ENCODE assay signal across 30 cellular contexts in genomic region chr2:167253025-167253424, GRCh38. TPM values are rescaled to one million over a fixed set of nuclear protein-coding genes. Genes with fewer than 3 reads are reported as not detected.
DNase-seq lines count a peak whose midpoint lies in the region; ATAC-seq, FAIRE-seq and TF ChIP-seq lines count a peak whose summit lies in the region.
"Had no signal": no experiment of that assay in that cellular context is flagged by ENCODE, and none has a peak within 500 bp of the region (broad histone marks: within the 10 kb centered on the region; RNA-seq: fewer than 3 reads in every experiment).

No MANE protein-coding gene starts in this region.

- no peaks in the 10 kb centered on the region for H3K27me3 ChIP-seq in PC-3 (ENCODE audit: low read length)
- no peaks in the 10 kb centered on the region for H3K27me3 ChIP-seq in endothelial cell of umbilical vein (ENCODE audit: control insufficient read depth in 2 of 2, insufficient read depth in 2 of 2, low read length in 2 of 2)
- H3K27me3 ChIP-seq in mesenchymal stem cell (ENCODE audit: control insufficient read depth in 1 of 2, insufficient read depth in 1 of 2, low read length in 2 of 2): no peaks in the 10 kb centered on the region
- H3K27me3 ChIP-seq in PC-9 (ENCODE audit: insufficient read depth, low read depth): no peaks in the 10 kb centered on the region
- H3K27me3 ChIP-seq: esophagus muscularis mucosa, gastroesophageal sphincter, pancreas had no signal

- TF ChIP-seq CTCF in Calu3 (IDR thresholded peaks at IDR 0.05; ENCODE audit: unreplicated experiment) (no peak), PC-3 (conservative IDR thresholded peaks at IDR 0.05; ENCODE audit: low read depth, low read length) (no peak), endothelial cell of umbilical vein (IDR thresholded peaks at IDR 0.05; ENCODE audit: extremely low read depth in 1 of 2, insufficient read depth in 1 of 2, low read depth in 1 of 2, low read length in 2 of 2) (no peak), mesothelial cell of epicardium (IDR thresholded peaks at IDR 0.05; ENCODE audit: unreplicated experiment) (no peak), PC-9 (conservative IDR thresholded peaks at IDR 0.05) (no peak)

- H3K14ac ChIP-seq in mesenchymal stem cell (ENCODE audit: low read length in 2 of 2): no peak overlapping the region

- no peak for FAIRE-seq in endothelial cell of umbilical vein (lab: Jason Lieb, UNC)
- FAIRE-seq: pancreas had no signal

- H3K4me2 ChIP-seq in PC-3 (ENCODE audit: low read length) (peak overlapping the region; percentile 70), endothelial cell of umbilical vein (ENCODE audit: insufficient read depth, low read length) (no peak overlapping the region), mesenchymal stem cell (ENCODE audit: low read length, poor library complexity, severe bottlenecking) (no peak overlapping the region), PC-9 (no peak overlapping the region)

- no peak overlapping the region for H2BK120ac ChIP-seq in mesenchymal stem cell (ENCODE audit: low read depth, low read length)

- no peak overlapping the region for H2AK5ac ChIP-seq in mesenchymal stem cell (ENCODE audit: low read length, severe bottlenecking)

- H3K27me3 Mint-ChIP-seq in Calu3 (ENCODE audit: unreplicated experiment): no peaks in the 10 kb centered on the region
- peaks cover 10% of the 10 kb centered on the region for H3K27me3 Mint-ChIP-seq in mesothelial cell of epicardium (ENCODE audit: low read depth)
- H3K27me3 Mint-ChIP-seq: naive thymus-derived CD4-positive, alpha-beta T cell; type B pancreatic cell had no signal

- H3K18ac ChIP-seq in mesenchymal stem cell (ENCODE audit: low read depth in 1 of 2, low read length in 2 of 2): no peak overlapping the region

- H3K9ac ChIP-seq in PC-3 (ENCODE audit: low read length): no peak overlapping the region
- H3K9ac ChIP-seq in endothelial cell of umbilical vein (replicated peaks; ENCODE audit: extremely low read depth, insufficient read depth, low read length): no peak overlapping the region
- no peak overlapping the region for H3K9ac ChIP-seq in mesenchymal stem cell (ENCODE audit: low read length)

- no peak overlapping the region for H3K4ac ChIP-seq in mesenchymal stem cell (ENCODE audit: low read depth in 1 of 2, low read length in 2 of 2)

- H4K20me1 ChIP-seq in PC-3 (ENCODE audit: low read length) (no peaks in the 10 kb centered on the region), endothelial cell of umbilical vein (replicated peaks; ENCODE audit: control insufficient read depth, extremely low read depth, insufficient read depth, low read length) (no peaks in the 10 kb centered on the region), PC-9 (ENCODE audit: insufficient read depth) (no peaks in the 10 kb centered on the region)

- H3F3A ChIP-seq in PC-3 (ENCODE audit: low read length, unreplicated experiment): no peaks in the 10 kb centered on the region
- no peaks in the 10 kb centered on the region for H3F3A ChIP-seq in PC-9 (ENCODE audit: insufficient read depth, low read depth)

- dilution Hi-C loops in endothelial cell of umbilical vein (cut with MboI; ENCODE audit: extremely low pct_ligation_motif_present, low sequenced_read_pairs): no loop called here

- H3K36me3 ChIP-seq in PC-3 (ENCODE audit: low read depth, low read length): no peaks in the 10 kb centered on the region
- H3K36me3 ChIP-seq in endothelial cell of umbilical vein (ENCODE audit: control insufficient read depth in 2 of 2, extremely low read depth in 1 of 2, insufficient read depth in 2 of 2, low read length in 2 of 2): no peaks in the 10 kb centered on the region
- H3K36me3 ChIP-seq in mesenchymal stem cell (ENCODE audit: control insufficient read depth in 1 of 2, insufficient read depth in 2 of 2, low read depth in 1 of 2, low read length in 2 of 2): no peaks in the 10 kb centered on the region
- H3K36me3 ChIP-seq in PC-9 (ENCODE audit: low read depth): no peaks in the 10 kb centered on the region
- H3K36me3 ChIP-seq: gastroesophageal sphincter, pancreas had no signal

- H3K4me3 ChIP-seq in PC-3 (ENCODE audit: low read length): no peak overlapping the region
- no peak overlapping the region for H3K4me3 ChIP-seq in endothelial cell of umbilical vein (replicated peaks in 1 of 3; ENCODE audit: insufficient read depth in 1 of 3, low read depth in 1 of 3, low read length in 3 of 3)
- no peak overlapping the region for H3K4me3 ChIP-seq in mesenchymal stem cell (ENCODE audit: insufficient read depth in 1 of 2, low read depth in 1 of 2, low read length in 2 of 2)
- no peak overlapping the region for H3K4me3 ChIP-seq in PC-9
- H3K4me3 ChIP-seq: esophagus muscularis mucosa, gastroesophageal sphincter, pancreas had no signal

- H3K27ac ChIP-seq in PC-3 (ENCODE audit: low read length) (peak overlapping the region; percentile 59), endothelial cell of umbilical vein (ENCODE audit: insufficient read depth, low read depth, low read length) (no peak overlapping the region), mesenchymal stem cell (ENCODE audit: low read length, poor library complexity, severe bottlenecking) (peak overlapping the region; percentile 69), PC-9 (no peak overlapping the region)
- H3K27ac ChIP-seq: C4-2B, esophagus muscularis mucosa, gastroesophageal sphincter, pancreas had no signal

- no peaks in the 10 kb centered on the region for H3K9me3 ChIP-seq in PC-3 (ENCODE audit: low read length)
- no peaks in the 10 kb centered on the region for H3K9me3 ChIP-seq in endothelial cell of umbilical vein (replicated peaks; ENCODE audit: control insufficient read depth, insufficient read depth, low read length)
- no peaks in the 10 kb centered on the region for H3K9me3 ChIP-seq in mesenchymal stem cell (ENCODE audit: control insufficient read depth, low read length)
- H3K9me3 ChIP-seq in PC-9 (ENCODE audit: insufficient read depth, low read depth): no peaks in the 10 kb centered on the region
- H3K9me3 ChIP-seq: esophagus muscularis mucosa, gastroesophageal sphincter, pancreas had no signal

- no peak overlapping the region for H4K91ac ChIP-seq in mesenchymal stem cell (ENCODE audit: low read length)

- H3K27ac Mint-ChIP-seq in Calu3 (ENCODE audit: unreplicated experiment) (no peak overlapping the region), mesothelial cell of epicardium (no peak overlapping the region)
- H3K27ac Mint-ChIP-seq: activated naive CD4-positive, alpha-beta T cell treated with anti-CD3 and anti-CD28 coated beads for 36 hours; naive thymus-derived CD4-positive, alpha-beta T cell; type B pancreatic cell had no signal

- DNase-seq in Calu3 (peak; percentile 2), PC-3 (peak; percentile 94), endothelial cell of umbilical vein (ENCODE audit: low read depth, low spot score) (peak; percentile 1), mesenchymal stem cell (peak; percentile 11), mesothelial cell of epicardium (ENCODE audit: low spot score in 2 of 2, unreplicated experiment in 2 of 2) (no peak), PC-9 (no peak)
- DNase-seq: activated CD4-positive, alpha-beta T cell treated with anti-CD3 and anti-CD28 coated beads for 1 hour; activated naive CD4-positive, alpha-beta T cell treated with anti-CD3 and anti-CD28 coated beads for 36 hours; activated T-cell treated with anti-CD3 and anti-CD28 coated beads, Interleukin-2, amount 50 U/mL, for 4 hours; amygdala; cerebellar nuclear complex; DMS 273 treated with DMSO at 0.1 percent for 48 hours; GF-D8; KG1; naive thymus-derived CD4-positive, alpha-beta T cell; NCI-H1930; NCI-H226; NCI-H82; OCI-M1; pancreas; SIG-M5; stimulated activated CD4-positive, alpha-beta T cell treated with anti-CD3 and anti-CD28 coated beads, Interleukin-15, amount 100 ng/mL, for 24 hours had no signal

- no peak overlapping the region for H3K4me3 Mint-ChIP-seq in Calu3 (ENCODE audit: low read depth, unreplicated experiment)
- no peak overlapping the region for H3K4me3 Mint-ChIP-seq in mesothelial cell of epicardium
- H3K4me3 Mint-ChIP-seq: activated naive CD4-positive, alpha-beta T cell treated with anti-CD3 and anti-CD28 coated beads for 36 hours; activated T-cell treated with anti-CD3 and anti-CD28 coated beads, Interleukin-2, amount 50 U/mL, for 4 hours; naive thymus-derived CD4-positive, alpha-beta T cell; type B pancreatic cell had no signal

- H2BK5ac ChIP-seq in mesenchymal stem cell (ENCODE audit: low read depth, low read length, poor library complexity, severe bottlenecking): no peak overlapping the region

- H3K9me3 Mint-ChIP-seq in Calu3 (ENCODE audit: low read depth, unreplicated experiment) (peaks cover 4% of the 10 kb centered on the region), mesothelial cell of epicardium (peaks cover 7% of the 10 kb centered on the region)
- H3K9me3 Mint-ChIP-seq: activated naive CD4-positive, alpha-beta T cell treated with anti-CD3 and anti-CD28 coated beads for 36 hours had no signal

- H2AFZ ChIP-seq in PC-3 (ENCODE audit: low read length): no peak overlapping the region
- H2AFZ ChIP-seq in endothelial cell of umbilical vein (ENCODE audit: low read depth, low read length): no peak overlapping the region
- no peak overlapping the region for H2AFZ ChIP-seq in mesenchymal stem cell (ENCODE audit: low read depth, low read length)
- H2AFZ ChIP-seq in PC-9: no peak overlapping the region

- WGBS in mesenchymal stem cell: 100% methylated on average over 1 of the region's 2 CpGs

- H3K4me1 Mint-ChIP-seq in Calu3 (ENCODE audit: low read depth, unreplicated experiment) (peaks cover 7% of the 10 kb centered on the region), mesothelial cell of epicardium (no peaks in the 10 kb centered on the region)
- H3K4me1 Mint-ChIP-seq: naive thymus-derived CD4-positive, alpha-beta T cell had no signal

- no peaks in the 10 kb centered on the region for H3K79me2 ChIP-seq in PC-3 (ENCODE audit: low read length)
- no peaks in the 10 kb centered on the region for H3K79me2 ChIP-seq in endothelial cell of umbilical vein (ENCODE audit: control insufficient read depth, insufficient read depth, low read length)
- no peaks in the 10 kb centered on the region for H3K79me2 ChIP-seq in PC-9 (ENCODE audit: low read depth)

- no peak overlapping the region for H4K8ac ChIP-seq in mesenchymal stem cell (ENCODE audit: low read length)

- H3K9me1 ChIP-seq in endothelial cell of umbilical vein (replicated peaks; ENCODE audit: control insufficient read depth, extremely low read depth, insufficient read depth, low read length): no peaks in the 10 kb centered on the region

- H3K23ac ChIP-seq in mesenchymal stem cell (ENCODE audit: low read length in 2 of 2): no peak overlapping the region

- H2BK12ac ChIP-seq in mesenchymal stem cell (ENCODE audit: low read length in 2 of 2): no peak overlapping the region

- no peak for TF ChIP-seq POLR2A in endothelial cell of umbilical vein (IDR thresholded peaks at IDR 0.05; ENCODE audit: low read depth, low read length)

- BruUV-seq in Calu3 (replicated peaks; lab: Mats Ljungman, UMichigan) (no TSS peak), PC-3 (replicated peaks; lab: Mats Ljungman, UMichigan) (no TSS peak), endothelial cell of umbilical vein (replicated peaks; lab: Mats Ljungman, UMichigan) (no TSS peak), PC-9 (replicated peaks; lab: Mats Ljungman, UMichigan) (no TSS peak)

- peaks cover 25% of the 10 kb centered on the region for H3K4me1 ChIP-seq in PC-3 (ENCODE audit: insufficient read depth, low read length)
- no peaks in the 10 kb centered on the region for H3K4me1 ChIP-seq in endothelial cell of umbilical vein (ENCODE audit: control insufficient read depth, extremely low read depth, insufficient read depth, low read length)
- no peaks in the 10 kb centered on the region for H3K4me1 ChIP-seq in mesenchymal stem cell (ENCODE audit: control insufficient read depth, insufficient read depth, low read depth, low read length)
- H3K4me1 ChIP-seq in PC-9 (replicated peaks; ENCODE audit: insufficient read depth): no peaks in the 10 kb centered on the region
- H3K4me1 ChIP-seq: esophagus muscularis mucosa, gastroesophageal sphincter, pancreas had no signal

- peak; percentile 99 for ATAC-seq in PC-3
- no peak for ATAC-seq in HG02884 (IDR thresholded peaks at IDR 0.05; ENCODE audit: unreplicated experiment)
- ATAC-seq in GM21825 (IDR thresholded peaks at IDR 0.05; ENCODE audit: unreplicated experiment): no peak
- ATAC-seq: activated T-cell treated with anti-CD3 and anti-CD28 coated beads, Interleukin-2, amount 50 U/mL, for 4 hours; gastroesophageal sphincter; naive thymus-derived CD4-positive, alpha-beta T cell; sciatic nerve had no signal

- H3K36me3 Mint-ChIP-seq in Calu3 (ENCODE audit: insufficient read depth, unreplicated experiment) (no peaks in the 10 kb centered on the region), mesothelial cell of epicardium (no peaks in the 10 kb centered on the region)
- H3K36me3 Mint-ChIP-seq: naive thymus-derived CD4-positive, alpha-beta T cell; type B pancreatic cell had no signal

- intact Hi-C loops in Calu3 (cut with micrococcal nuclease; ENCODE audit: unreplicated experiment) (no loop called here), PC-3 (cut with micrococcal nuclease) (loop anchor here (1.0 kb wide), 1 partner anchor 119 kb away; no protein-coding TSS in a partner anchor), endothelial cell of umbilical vein (cut with micrococcal nuclease) (no loop called here), PC-9 (cut with micrococcal nuclease; ENCODE audit: unreplicated experiment) (no loop called here)

- no peaks in the 10 kb centered on the region for H3K9me2 ChIP-seq in PC-3 (replicated peaks; ENCODE audit: low read length)
- H3K9me2 ChIP-seq in PC-9 (ENCODE audit: insufficient read depth): no peaks in the 10 kb centered on the region

- H2BK15ac ChIP-seq in mesenchymal stem cell (ENCODE audit: low read depth, poor library complexity, severe bottlenecking): no peak overlapping the region

- CTCF ChIA-PET in Calu3 (lab: Charles Lee) (interaction anchor here (0.6 to 0.9 kb wide), 2 partner anchors 11 to 713 kb away, joined by 3 to 4 read pairs; no protein-coding TSS in a partner anchor), PC-3 (lab: Charles Lee) (interaction anchor here (0.5 kb wide), 1 partner anchor 940 kb away, joined by 4 read pairs; no protein-coding TSS in a partner anchor), endothelial cell of umbilical vein (lab: Charles Lee) (interaction anchor here (1.5 kb wide), 1 partner anchor 11 kb away, joined by 5 read pairs; no protein-coding TSS in a partner anchor), PC-9 (lab: Charles Lee) (no interaction called here)

- POLR2A ChIA-PET in PC-3 (lab: Charles Lee; ENCODE audit: unreplicated experiment): interaction anchor here (0.5 kb wide), 1 partner anchor 1444 kb away, joined by 7 read pairs; no protein-coding TSS in a partner anchor
- POLR2A ChIA-PET in endothelial cell of umbilical vein (lab: Charles Lee): no interaction called here
- POLR2A ChIA-PET in PC-9 (lab: Charles Lee; ENCODE audit: unreplicated experiment): no interaction called here

- no peaks in the 10 kb centered on the region for H3K79me1 ChIP-seq in mesenchymal stem cell (replicated peaks; ENCODE audit: low read length, poor library complexity, severe bottlenecking)

RNA-seq across cellular contexts. Expression of gene B3GALT1, which starts 39.8 kb away (rescaled TPM):
- total RNA-seq in Calu3 (2022): 0.98 and 1.1 TPM in 2 replicates
- total RNA-seq in PC-3 (2014; rRNA removed): 0.06 and 0.07 TPM in 2 replicates
- total RNA-seq in endothelial cell of umbilical vein: not detected in 2 replicates
- polyA plus RNA-seq in endothelial cell of umbilical vein: 0.02 TPM in 1 of 2 replicates, not detected in the other
- polyA plus RNA-seq in endothelial cell of umbilical vein (2011; cell fraction: cytosol; rRNA removed): not detected in 2 replicates
- polyA plus RNA-seq in endothelial cell of umbilical vein (2011; cell fraction: nucleus; rRNA removed): not detected in 2 replicates
- 0.04 TPM in 1 of 2 replicates, not detected in the other for polyA plus RNA-seq in endothelial cell of umbilical vein (2012)
- polyA minus RNA-seq in endothelial cell of umbilical vein: 0.04 and 0.07 TPM in 2 replicates
- polyA minus RNA-seq in endothelial cell of umbilical vein (2011; cell fraction: cytosol; rRNA and poly(A)+ RNA removed): not detected
- 0.10 and 0.19 TPM in 2 replicates for polyA minus RNA-seq in endothelial cell of umbilical vein (2011; cell fraction: nucleus; rRNA and poly(A)+ RNA removed)
- 0.36 TPM for polyA plus RNA-seq in mesenchymal stem cell (2013, experiment 1 of 2)
- polyA plus RNA-seq in mesenchymal stem cell (2013, experiment 2 of 2): 0.23 TPM
- total RNA-seq in mesothelial cell of epicardium: 0.56 to 0.64 TPM (median 0.63 TPM) in 3 replicates
- total RNA-seq in PC-9 (2021): not detected in 2 replicates
- total RNA-seq: activated CD8-positive, alpha-beta memory T cell treated with anti-CD3 and anti-CD28 coated beads for 36 hours; activated naive CD4-positive, alpha-beta T cell treated with anti-CD3 and anti-CD28 coated beads for 36 hours; naive thymus-derived CD4-positive, alpha-beta T cell had no signal
- polyA plus RNA-seq: naive thymus-derived CD4-positive, alpha-beta T cell had no signal

Comparison
In these comparisons a context has a peak if more than half of its experiments do, and no peak if none do; other contexts are left out.
1. DNase-seq: peak in Calu3 (single experiment), PC-3 (single experiment), endothelial cell of umbilical vein (single experiment) and mesenchymal stem cell (single experiment); none in mesothelial cell of epicardium (0 of 2) and PC-9 (0 of 2).
2. H3K27ac ChIP-seq: peak in PC-3 (single experiment) and mesenchymal stem cell (single experiment); none in endothelial cell of umbilical vein (single experiment) and PC-9 (single experiment).